Comparison of ENCODE assay signal across 17 cellular contexts in the genomic region with DNA sequence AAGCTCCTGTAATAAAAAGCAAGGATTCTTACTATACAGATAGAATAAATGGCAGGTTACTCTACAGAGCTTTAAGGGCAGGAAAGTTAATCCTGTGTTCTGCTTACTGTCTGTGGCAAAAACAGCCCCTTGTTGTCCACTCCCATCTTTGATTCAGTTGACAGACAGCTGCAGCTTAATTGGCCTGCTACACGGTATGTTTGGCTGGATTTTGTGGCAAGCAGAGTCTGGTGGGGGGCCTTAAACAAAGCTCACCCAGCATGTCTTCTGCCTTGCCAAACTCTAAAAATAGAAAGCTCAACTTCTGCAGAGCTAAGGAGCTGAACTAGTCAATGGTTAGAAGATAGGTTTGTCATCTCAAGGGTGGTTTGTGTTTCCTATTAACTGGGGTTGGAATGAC.
"Had no signal": no experiment of that assay in that cellular context is flagged by ENCODE, and none has a peak within 500 bp of the region (broad histone marks: within the 10 kb centered on the region; RNA-seq: fewer than 3 reads in every experiment).

No MANE protein-coding gene starts in this region.

- DNase-seq: activated CD4-positive, alpha-beta memory T cell treated with anti-CD3 and anti-CD28 coated beads, Interleukin-2, amount 10 ng/mL, durations not matched to agents 7 days and 5 days; activated CD4-positive, alpha-beta T cell treated with anti-CD3 and anti-CD28 coated beads for 36 hours; activated CD8-positive, alpha-beta memory T cell treated with anti-CD3 and anti-CD28 coated beads, Interleukin-2, amount 50 U/mL, for 4 hours; activated naive CD4-positive, alpha-beta T cell; caudate nucleus; colonic mucosa; effector CD4-positive, alpha-beta T cell; gastrocnemius medialis; kidney; left ventricle myocardium inferior; posterior cingulate gyrus; tibial artery; uterus had no signal

- H3K9me3 ChIP-seq: ascending aorta, colonic mucosa, gastrocnemius medialis, left ventricle myocardium inferior, tibial artery, uterus had no signal

- H3K4me3 ChIP-seq: ascending aorta, colonic mucosa, gastrocnemius medialis, left ventricle myocardium inferior, tibial artery, uterus had no signal

- ATAC-seq: activated CD4-positive, alpha-beta T cell treated with anti-CD3 and anti-CD28 coated beads for 36 hours; gastrocnemius medialis; right cardiac atrium; stimulated activated memory B cell treated with anti-CD40 and anti-IgM and Interleukin-4, amounts not matched to agents 10 μg/mL and 1 μg/mL and 100 μg/mL, for 72 hours had no signal

- H3K27me3 ChIP-seq: ascending aorta, colonic mucosa, gastrocnemius medialis, tibial artery, uterus had no signal

- H3K36me3 ChIP-seq: ascending aorta, colonic mucosa, gastrocnemius medialis, left ventricle myocardium inferior, tibial artery, uterus had no signal

- H3K27ac ChIP-seq: ascending aorta, colonic mucosa, gastrocnemius medialis, left ventricle myocardium inferior, uterus, VCaP had no signal

- H3K4me1 ChIP-seq: ascending aorta, colonic mucosa, gastrocnemius medialis, uterus had no signal
